8 cellular contexts compared by ENCODE assay signal in the genomic region with DNA sequence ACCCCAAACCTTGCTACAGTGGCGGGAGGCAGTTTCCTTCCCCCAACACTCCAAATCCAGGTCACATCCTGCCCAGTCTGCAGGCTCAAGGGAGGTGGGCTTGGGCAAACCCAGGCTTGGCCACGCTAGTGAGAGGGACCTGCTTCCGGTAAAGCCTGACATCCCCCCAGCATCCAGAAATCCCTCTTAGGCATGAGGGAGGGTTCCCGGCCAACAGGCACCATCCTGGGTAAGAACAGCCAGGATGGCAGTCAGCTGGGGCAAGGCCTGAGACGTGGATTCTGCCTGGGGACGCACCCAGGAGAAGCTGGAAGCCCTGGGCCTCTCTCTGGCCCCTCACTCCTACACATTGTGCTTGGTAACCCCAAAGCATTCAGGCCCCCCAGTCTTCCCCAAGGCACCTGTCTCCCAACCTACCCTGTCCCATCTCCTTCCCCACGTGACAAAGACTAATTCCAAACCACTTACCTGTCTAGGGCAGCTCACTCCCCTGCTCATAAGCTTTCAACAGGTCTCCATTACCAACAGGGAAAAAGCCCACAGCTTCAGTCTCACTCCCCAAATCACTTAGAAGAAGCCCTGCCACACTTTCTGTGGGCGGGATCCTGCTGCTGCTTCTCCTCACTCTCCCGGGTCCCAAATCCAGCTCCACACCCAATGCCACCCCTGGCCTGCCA. TPM values are rescaled to one million over a fixed set of nuclear protein-coding genes. Genes with fewer than 3 reads are reported as not detected.
DNase-seq lines count a peak whose midpoint lies in the region; ATAC-seq and TF ChIP-seq lines count a peak whose summit lies in the region.

No MANE protein-coding gene starts in this region.

- H3K36me3 ChIP-seq in adrenal gland (replicated peaks in 1 of 2) (peaks cover 0 to 19% of the 10 kb centered on the region in 2 donors), lower lobe of right lung (peaks cover 20% of the 10 kb centered on the region), upper lobe of right lung (peaks cover 17% of the 10 kb centered on the region)

- H3K27ac Mint-ChIP-seq in activated naive CD4-positive, alpha-beta T cell treated with anti-CD3 and anti-CD28 coated beads for 36 hours: peak overlapping the region; percentile 89

- no peaks in the 10 kb centered on the region for H3K27me3 Mint-ChIP-seq in activated naive CD4-positive, alpha-beta T cell treated with anti-CD3 and anti-CD28 coated beads for 36 hours (ENCODE audit: low read depth)

- no peaks in the 10 kb centered on the region for H3K9me3 Mint-ChIP-seq in activated naive CD4-positive, alpha-beta T cell treated with anti-CD3 and anti-CD28 coated beads for 36 hours

- no peak for TF ChIP-seq CTCF in adrenal gland (IDR thresholded peaks at IDR 0.05)
- TF ChIP-seq CTCF in lower lobe of right lung (IDR thresholded peaks at IDR 0.05): no peak
- no peak for TF ChIP-seq CTCF in upper lobe of right lung (IDR thresholded peaks at IDR 0.05)

- peak overlapping the region; percentile 82 for H3K4me3 Mint-ChIP-seq in activated naive CD4-positive, alpha-beta T cell treated with anti-CD3 and anti-CD28 coated beads for 36 hours

- ATAC-seq in lower lobe of right lung (no peak), upper lobe of right lung (no peak), HG02763 (IDR thresholded peaks at IDR 0.05; ENCODE audit: unreplicated experiment) (no peak)

- WGBS in adrenal gland, 4 donors: 46 to 61% (median 54%) methylated on average over 3 to 9 of the region's 9 CpGs

- H3K9me3 ChIP-seq in adrenal gland (replicated peaks in 1 of 3) (no peaks in the 10 kb centered on the region), lower lobe of right lung (no peaks in the 10 kb centered on the region), upper lobe of right lung (no peaks in the 10 kb centered on the region)

- H3K27ac ChIP-seq in adrenal gland: peak overlapping the region in 4 of 5 donors; percentile 62 to 91 (median 78)
- peak overlapping the region; percentile 88 for H3K27ac ChIP-seq in lower lobe of right lung
- H3K27ac ChIP-seq in upper lobe of right lung: peak overlapping the region; percentile 89

- peaks cover 31% of the 10 kb centered on the region for H3K4me1 Mint-ChIP-seq in activated naive CD4-positive, alpha-beta T cell treated with anti-CD3 and anti-CD28 coated beads for 36 hours (ENCODE audit: low read depth)

- no peak for TF ChIP-seq POLR2A in adrenal gland (IDR thresholded peaks at IDR 0.05)

- H3K4me1 ChIP-seq in adrenal gland (replicated peaks in 1 of 2) (peaks cover 27 to 38% of the 10 kb centered on the region in 2 donors), lower lobe of right lung (peaks cover 49% of the 10 kb centered on the region), upper lobe of right lung (peaks cover 24% of the 10 kb centered on the region)

- CTCF ChIA-PET in activated naive CD4-positive, alpha-beta T cell treated with anti-CD3 and anti-CD28 coated beads for 36 hours (lab: Charles Lee): interaction anchor here (0.6 to 2.8 kb wide), 7 partner anchors 11 to 1356 kb away, joined by 3 to 13 read pairs (median 4); a partner anchor contains a TSS

- DNase-seq in activated naive CD4-positive, alpha-beta T cell treated with anti-CD3 and anti-CD28 coated beads for 36 hours: no peak
- DNase-seq in activated naive CD4-positive, alpha-beta T cell treated with anti-CD3 and anti-CD28 coated beads, Interleukin-2, amount 50 U/mL, for 16 hours: no peak
- DNase-seq in adrenal gland (peak in 2 of 7 donors; percentile 33 to 41), lower lobe of right lung (no peak), upper lobe of right lung (no peak), cortex of kidney (lab: John Stamatoyannopoulos, UW) (no peak), nucleus accumbens (lab: John Stamatoyannopoulos, UW) (no peak)

- no peaks in the 10 kb centered on the region for H3K36me3 Mint-ChIP-seq in activated naive CD4-positive, alpha-beta T cell treated with anti-CD3 and anti-CD28 coated beads for 36 hours (ENCODE audit: low read depth)

- H3K4me3 ChIP-seq in adrenal gland (peak overlapping the region in 3 of 4 donors; percentile 11 to 75 (median 38)), lower lobe of right lung (peak overlapping the region; percentile 88), upper lobe of right lung (peak overlapping the region; percentile 82)

- intact Hi-C loops in activated naive CD4-positive, alpha-beta T cell treated with anti-CD3 and anti-CD28 coated beads for 36 hours (cut with micrococcal nuclease): loop anchor here (10.0 kb wide), 1 partner anchor 689 kb away; no protein-coding TSS in a partner anchor
- intact Hi-C loops in adrenal gland (cut with DNase I): loop anchor here in 1 of 2 donors (5.0 kb wide), 1 partner anchor 212 kb away; no protein-coding TSS in a partner anchor
- intact Hi-C loops in lower lobe of right lung (cut with DNase I): no loop called here
- intact Hi-C loops in upper lobe of right lung (cut with DNase I): no loop called here

- H3K27me3 ChIP-seq in adrenal gland (no peaks in the 10 kb centered on the region), lower lobe of right lung (ENCODE audit: low read depth) (no peaks in the 10 kb centered on the region), upper lobe of right lung (no peaks in the 10 kb centered on the region)

RNA-seq across cellular contexts. Expression of a gene that starts 2.1 kb away (rescaled TPM):
- total RNA-seq in activated naive CD4-positive, alpha-beta T cell treated with anti-CD3 and anti-CD28 coated beads for 36 hours: under 1 TPM; 0.15 to 0.38 TPM
- under 1 TPM in 2 of 8 donors, not detected in 6; 0.14 to 0.32 TPM for total RNA-seq in adrenal gland
- polyA plus RNA-seq in adrenal gland: under 1 TPM in 2 of 3 donors, not detected in 1; 0.10 to 0.16 TPM
- not detected for total RNA-seq in lower lobe of right lung
- total RNA-seq in upper lobe of right lung: 0.23 TPM

RNA-seq across cellular contexts. Expression of a gene that starts 2.5 kb away (rescaled TPM):
- 1 to 10 TPM in 1 of 2 experiments, under 1 TPM in 1; 0.96 to 1.0 TPM for total RNA-seq in activated naive CD4-positive, alpha-beta T cell treated with anti-CD3 and anti-CD28 coated beads for 36 hours
- total RNA-seq in adrenal gland: 1 to 10 TPM in 4 of 8 donors, under 1 TPM in 4; 0.38 to 3.1 (median 0.93) TPM
- under 1 TPM; 0.18 to 0.48 (median 0.47) TPM for polyA plus RNA-seq in adrenal gland
- 1.3 TPM for total RNA-seq in lower lobe of right lung
- total RNA-seq in upper lobe of right lung: 1.3 TPM

RNA-seq across cellular contexts. Expression of a gene that starts 10.0 kb away (rescaled TPM):
- total RNA-seq in activated naive CD4-positive, alpha-beta T cell treated with anti-CD3 and anti-CD28 coated beads for 36 hours: 10 to 100 TPM; 12.7 to 14.3 TPM
- 100 to 1,000 TPM in 7 of 8 donors, 10 to 100 TPM in 1; 91.5 to 187 (median 142) TPM for total RNA-seq in adrenal gland
- polyA plus RNA-seq in adrenal gland: 100 to 1,000 TPM in 2 of 3 donors, 10 to 100 TPM in 1; 23.4 to 279 (median 174) TPM
- 60.3 TPM for total RNA-seq in lower lobe of right lung
- total RNA-seq in upper lobe of right lung: 56.2 TPM

RNA-seq across cellular contexts. Expression of a gene that starts 22.0 kb away (rescaled TPM):
- 10 to 100 TPM; 69.3 to 70.0 TPM for total RNA-seq in activated naive CD4-positive, alpha-beta T cell treated with anti-CD3 and anti-CD28 coated beads for 36 hours
- 1 to 10 TPM; 3.0 to 8.3 (median 5.7) TPM for total RNA-seq in adrenal gland
- polyA plus RNA-seq in adrenal gland: 1 to 10 TPM; 4.6 to 6.8 (median 4.7) TPM
- 3.9 TPM for total RNA-seq in lower lobe of right lung
- total RNA-seq in upper lobe of right lung: 2.4 TPM

RNA-seq across cellular contexts. Expression of a gene that starts 55.9 kb away (rescaled TPM):
- 10 to 100 TPM in 1 of 2 experiments, 1 to 10 TPM in 1; 9.5 to 10.3 TPM for total RNA-seq in activated naive CD4-positive, alpha-beta T cell treated with anti-CD3 and anti-CD28 coated beads for 36 hours
- total RNA-seq in adrenal gland (10 to 100 TPM; 11.9 to 47.4 (median 25.3) TPM), lower lobe of right lung (60.5 TPM), upper lobe of right lung (35.6 TPM)
- polyA plus RNA-seq in adrenal gland: 10 to 100 TPM in 2 of 3 donors, 1 to 10 TPM in 1; 6.8 to 19.0 (median 16.3) TPM

Comparison
In these comparisons a context has a peak if more than half of its experiments do, and no peak if none do; other contexts are left out.
1. H3K4me3 ChIP-seq: peak in every context shown above with its lines; median percentile 88 in lower lobe of right lung; 82 in upper lobe of right lung; 38 in adrenal gland.